26 cellular contexts compared by ENCODE assay signal in the genomic region with DNA sequence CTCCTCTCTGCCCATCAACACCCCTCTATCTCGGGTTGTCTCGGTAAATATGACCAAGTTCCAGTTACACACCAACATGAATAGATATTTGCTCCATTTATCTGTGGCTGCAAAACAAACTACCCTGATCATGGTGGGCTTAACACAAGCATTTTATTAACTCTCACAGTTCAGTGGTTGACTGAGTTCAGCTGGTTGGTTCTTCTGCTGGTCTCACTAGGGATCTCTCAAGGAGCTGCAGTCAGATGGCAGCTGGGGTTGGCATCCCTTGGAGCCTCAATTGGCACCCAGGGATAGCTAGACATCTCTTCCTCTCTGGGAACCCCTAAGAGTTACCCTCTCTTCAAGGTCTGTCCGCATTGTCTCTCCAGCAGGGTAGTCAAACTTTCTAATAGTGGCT.
"Had no signal": no experiment of that assay in that cellular context is flagged by ENCODE, and none has a peak within 500 bp of the region (broad histone marks: within the 10 kb centered on the region; RNA-seq: fewer than 3 reads in every experiment).

No MANE protein-coding gene starts in this region.

- H3K4me3 ChIP-seq: colonic mucosa, esophagus squamous epithelium, gastrocnemius medialis, heart right ventricle, left lung, lower lobe of right lung, mucosa of descending colon had no signal

- H3K27ac ChIP-seq: colonic mucosa, epithelial cell of prostate, esophagus squamous epithelium, gastrocnemius medialis, heart right ventricle, left lung, lower lobe of right lung had no signal

- H3K4me3 Mint-ChIP-seq: dendritic cell treated with granulocyte-macrophage colony-stimulating factor and Interleukin-4, amounts not matched to agents 40 ng/mL and 50 ng/mL, for 4 days; effector memory CD8-positive, alpha-beta T cell; endodermal cell; mesothelial cell of epicardium had no signal

- FAIRE-seq: endometrium, islet of Langerhans, keratinocyte had no signal

- H3K27ac Mint-ChIP-seq: effector memory CD8-positive, alpha-beta T cell; endodermal cell; mesothelial cell of epicardium had no signal

- DNase-seq: colonic mucosa; cortex of kidney; effector CD8-positive, alpha-beta T cell; effector memory CD8-positive, alpha-beta T cell; endodermal cell; esophagus squamous epithelium; foreskin fibroblast; foreskin melanocyte; gastrocnemius medialis; glutamatergic neuron; head of caudate nucleus; heart right ventricle; hippocampal formation; left cardiac atrium; left lung; left ventricle myocardium superior; lower lobe of right lung; mesenchymal stem cell; mucosa of descending colon had no signal

- H3K9me3 Mint-ChIP-seq: effector memory CD8-positive, alpha-beta T cell had no signal

- H3K36me3 ChIP-seq: colonic mucosa, gastrocnemius medialis had no signal

- H3K9me3 ChIP-seq: colonic mucosa, esophagus squamous epithelium, gastrocnemius medialis, mucosa of descending colon had no signal

- H3K27me3 Mint-ChIP-seq: dendritic cell treated with granulocyte-macrophage colony-stimulating factor and Interleukin-4, amounts not matched to agents 40 ng/mL and 50 ng/mL, for 4 days; effector memory CD8-positive, alpha-beta T cell had no signal

- H3K27me3 ChIP-seq: colonic mucosa, esophagus squamous epithelium, gastrocnemius medialis, heart right ventricle, left lung had no signal

- H3K36me3 Mint-ChIP-seq: mesothelial cell of epicardium had no signal

- H3K4me1 Mint-ChIP-seq: endodermal cell, mesothelial cell of epicardium had no signal

- H3K4me1 ChIP-seq: colonic mucosa, esophagus squamous epithelium, gastrocnemius medialis, lower lobe of right lung had no signal

- ATAC-seq: effector memory CD8-positive, alpha-beta T cell; esophagus mucosa; gastrocnemius medialis; heart right ventricle; left cardiac atrium; left lung; left ventricle myocardium superior; lower lobe of right lung; mucosa of descending colon had no signal
